1 cellular context compared by ENCODE assay signal in genomic region chr12:106342397-106343212, GRCh38.
TF ChIP-seq lines count a peak whose summit lies in the region.

No MANE protein-coding gene starts in this region.

TF ChIP-seq in SK-N-SH treated with all-trans-retinoic acid at 6 μM for 48 hours, 23 proteins besides CTCF, POLR2A, EP300 and RAD21 (continued from another document):
- TF ChIP-seq CREB5 (CRISPR knock-in tag; IDR thresholded peaks at IDR 0.05; ENCODE audit: low read depth), result no peak
